Comparison of ENCODE assay signal across 17 cellular contexts in the genomic region with DNA sequence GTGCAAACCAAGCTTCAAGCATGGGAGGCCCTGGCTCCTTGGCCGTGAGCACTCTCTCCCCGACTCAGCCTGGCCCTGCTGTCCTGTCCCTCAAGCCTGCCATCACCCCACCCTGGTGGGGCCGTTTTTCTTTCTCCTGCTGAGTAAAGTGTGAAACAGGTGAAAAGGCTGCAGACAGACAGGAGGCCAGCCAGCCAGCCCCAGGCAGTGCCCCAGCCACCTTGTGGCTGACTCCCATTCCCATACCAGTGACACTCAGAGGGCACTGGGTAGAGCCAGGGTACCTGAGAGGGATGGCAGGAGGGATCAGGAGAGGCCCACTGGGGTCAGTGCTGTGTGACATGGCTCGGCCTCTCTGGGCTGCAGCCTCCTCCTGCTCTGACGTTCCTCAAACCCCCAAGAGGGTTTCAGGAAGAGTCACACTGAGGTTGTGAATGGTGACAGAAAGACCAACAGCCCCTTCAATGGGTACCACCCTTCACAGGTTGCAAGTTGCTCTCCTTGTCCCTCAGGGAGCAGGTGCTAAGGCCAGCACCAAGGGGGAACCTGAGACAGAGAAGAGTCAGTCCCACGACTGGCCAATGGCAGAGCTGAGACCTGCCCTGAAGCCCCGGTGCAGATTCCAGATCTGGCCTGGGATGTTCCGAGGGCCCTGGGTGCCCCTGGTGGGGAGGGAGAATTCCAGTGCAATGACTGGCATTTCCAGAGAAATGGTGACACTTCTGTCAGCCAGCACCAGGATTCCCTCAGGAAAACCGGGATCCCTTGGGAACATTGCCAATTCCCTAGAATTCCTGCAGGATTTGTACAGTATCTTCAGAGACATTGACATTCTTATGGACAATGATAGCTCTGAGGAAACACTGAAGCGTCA. TPM values are rescaled to one million over a fixed set of nuclear protein-coding genes. Genes with fewer than 3 reads are reported as not detected.
"Had no signal": no experiment of that assay in that cellular context is flagged by ENCODE, and none has a peak within 500 bp of the region (broad histone marks: within the 10 kb centered on the region; RNA-seq: fewer than 3 reads in every experiment).

No MANE protein-coding gene starts in this region.

- H3K4me3 Mint-ChIP-seq: activated naive CD8-positive, alpha-beta T cell treated with anti-CD3 and anti-CD28 coated beads for 36 hours; activated T-cell treated with anti-CD3 and anti-CD28 coated beads, Interleukin-2, amount 50 U/mL, for 24 hours; memory B cell; nephron had no signal

- H3K4me1 ChIP-seq: left lung, thyroid gland, vagina had no signal

- H3K27me3 ChIP-seq: ovary, thyroid gland, vagina had no signal

- H3K4me3 ChIP-seq: left lung, ovary, stomach, thyroid gland, vagina had no signal

- H3K27ac ChIP-seq: ovary, thyroid gland, vagina had no signal

- H3K4me1 Mint-ChIP-seq: activated naive CD8-positive, alpha-beta T cell treated with anti-CD3 and anti-CD28 coated beads for 36 hours; memory B cell; nephron had no signal

- H3K9me3 Mint-ChIP-seq: activated naive CD8-positive, alpha-beta T cell treated with anti-CD3 and anti-CD28 coated beads for 36 hours; activated T-cell treated with anti-CD3 and anti-CD28 coated beads, Interleukin-2, amount 50 U/mL, for 24 hours; memory B cell; nephron had no signal

- DNase-seq: activated CD4-positive, alpha-beta T cell treated with anti-CD3 and anti-CD28 coated beads, Interleukin-2, amount 50 U/mL, for 4 hours; activated effector memory CD4-positive, alpha-beta T cell treated with anti-CD3 and anti-CD28 coated beads, Interleukin-2, amount 50 U/mL, for 16 hours; activated naive CD8-positive, alpha-beta T cell treated with anti-CD3 and anti-CD28 coated beads for 36 hours; activated T-cell treated with anti-CD3 and anti-CD28 coated beads, Interleukin-2, amount 50 U/mL, for 24 hours; anterior cingulate cortex; left lung; ovary; stimulated activated CD4-positive, alpha-beta T cell treated with anti-CD3 and anti-CD28 coated beads, Interleukin-4, amount 100 ng/mL, for 1 hour; stomach; thyroid gland had no signal

- H3K36me3 Mint-ChIP-seq: activated naive CD8-positive, alpha-beta T cell treated with anti-CD3 and anti-CD28 coated beads for 36 hours; memory B cell had no signal

- H3K9me3 ChIP-seq: left lung, ovary, stomach, thyroid gland, vagina had no signal

- H3K27ac Mint-ChIP-seq: activated naive CD8-positive, alpha-beta T cell treated with anti-CD3 and anti-CD28 coated beads for 36 hours; activated T-cell treated with anti-CD3 and anti-CD28 coated beads, Interleukin-2, amount 50 U/mL, for 24 hours; memory B cell; nephron had no signal

- H3K36me3 ChIP-seq: left lung, ovary, stomach, thyroid gland, vagina had no signal

RNA-seq across cellular contexts. Expression of a gene that starts 35.8 kb away (rescaled TPM):
- total RNA-seq: activated naive CD8-positive, alpha-beta T cell treated with anti-CD3 and anti-CD28 coated beads for 36 hours; cerebellum; dermis microvascular lymphatic vessel endothelial cell; left lung; ovary; stomach; T-helper 2 cell treated with Interferon-gamma antibody and Interleukin-4, amounts not matched to agents 100 ng/mL and 5 ng/mL, for 36 hours; thyroid gland; vagina had no signal
- polyA plus RNA-seq: esophagus, ovary, stomach had no signal

RNA-seq across cellular contexts. Expression of a gene that starts 52.7 kb away (rescaled TPM):
- total RNA-seq: activated naive CD8-positive, alpha-beta T cell treated with anti-CD3 and anti-CD28 coated beads for 36 hours; cerebellum; dermis microvascular lymphatic vessel endothelial cell; left lung; ovary; stomach; T-helper 2 cell treated with Interferon-gamma antibody and Interleukin-4, amounts not matched to agents 100 ng/mL and 5 ng/mL, for 36 hours; thyroid gland; vagina had no signal
- polyA plus RNA-seq: esophagus, ovary, stomach had no signal
